ENCODE assay signal across 22 cellular contexts in the genomic region with DNA sequence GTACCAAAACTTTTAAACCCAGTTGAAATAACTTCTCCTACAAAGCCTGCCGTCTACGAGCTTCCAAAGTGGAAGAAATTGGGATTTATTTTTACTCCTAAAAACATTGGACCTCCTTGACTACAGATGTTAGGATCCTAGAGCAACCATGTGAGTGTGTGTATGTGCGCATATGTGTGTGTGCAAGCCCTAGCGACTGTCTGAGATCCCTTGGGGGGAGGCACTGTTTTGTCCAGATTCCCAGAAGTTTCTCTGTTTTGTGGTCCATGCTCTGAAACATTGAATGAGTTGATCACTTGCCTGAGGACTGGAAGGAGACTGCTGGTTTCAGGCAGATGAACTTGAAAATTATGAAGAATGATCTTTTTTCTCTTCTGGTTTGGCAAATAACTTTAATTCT.
"Had no signal": no experiment of that assay in that cellular context is flagged by ENCODE, and none has a peak within 500 bp of the region (broad histone marks: within the 10 kb centered on the region; RNA-seq: fewer than 3 reads in every experiment).

No MANE protein-coding gene starts in this region.

- H3K9ac ChIP-seq: SK-N-SH had no signal

- H3K9me3 ChIP-seq: mucosa of descending colon, SK-N-SH, thyroid gland had no signal

- H3K36me3 Mint-ChIP-seq: activated CD8-positive, alpha-beta memory T cell treated with anti-CD3 and anti-CD28 coated beads, Interleukin-2, amount 10 ng/mL, durations not matched to agents 7 days and 5 days; activated naive CD4-positive, alpha-beta T cell treated with anti-CD3 and anti-CD28 coated beads, Interleukin-2, amount 50 U/mL, for 24 hours had no signal

- H3K4me1 Mint-ChIP-seq: central memory CD8-positive, alpha-beta T cell had no signal

- H3K4me3 ChIP-seq: hepatocyte, mucosa of descending colon, thyroid gland had no signal

- H3K27ac ChIP-seq: hepatocyte, thyroid gland had no signal

- H3K4me3 Mint-ChIP-seq: activated CD8-positive, alpha-beta memory T cell treated with anti-CD3 and anti-CD28 coated beads, Interleukin-2, amount 10 ng/mL, durations not matched to agents 7 days and 5 days; activated CD8-positive, alpha-beta T cell treated with anti-CD3 and anti-CD28 coated beads for 36 hours; activated naive CD4-positive, alpha-beta T cell treated with anti-CD3 and anti-CD28 coated beads, Interleukin-2, amount 50 U/mL, for 24 hours; central memory CD8-positive, alpha-beta T cell; immature natural killer cell had no signal

- H3K9me3 Mint-ChIP-seq: activated CD8-positive, alpha-beta T cell treated with anti-CD3 and anti-CD28 coated beads for 36 hours; activated naive CD4-positive, alpha-beta T cell treated with anti-CD3 and anti-CD28 coated beads, Interleukin-2, amount 50 U/mL, for 24 hours; central memory CD8-positive, alpha-beta T cell; immature natural killer cell had no signal

- H3K36me3 ChIP-seq: thyroid gland had no signal

- ATAC-seq: activated CD8-positive, alpha-beta memory T cell treated with anti-CD3 and anti-CD28 coated beads, Interleukin-2, amount 10 ng/mL, durations not matched to agents 7 days and 5 days; activated CD8-positive, alpha-beta T cell treated with anti-CD3 and anti-CD28 coated beads for 36 hours; mucosa of descending colon had no signal

- DNase-seq: activated CD4-positive, alpha-beta T cell treated with anti-CD3 and anti-CD28 coated beads for 48 hours; activated CD8-positive, alpha-beta T cell treated with anti-CD3 and anti-CD28 coated beads for 36 hours; activated gamma-delta T cell treated with Interleukin-2 at 50 U/mL for 16 hours; activated T-cell treated with anti-CD3 and anti-CD28 coated beads for 4 hours; cortex of kidney; foreskin fibroblast; immature natural killer cell; kidney glomerular epithelial cell; mesendoderm; mucosa of descending colon; nucleus accumbens; posterior cingulate gyrus; retina; SK-N-SH; stimulated activated CD4-positive, alpha-beta T cell treated with anti-CD3 and anti-CD28 coated beads, Interleukin-4, amount 100 ng/mL, for 24 hours; stimulated activated naive CD4-positive, alpha-beta T cell treated with Interleukin-2 at 50 U/mL for 16 hours; T-helper 2 cell; thyroid gland had no signal

- H3K27me3 ChIP-seq: hepatocyte, thyroid gland had no signal

- H3K27ac Mint-ChIP-seq: activated CD8-positive, alpha-beta memory T cell treated with anti-CD3 and anti-CD28 coated beads, Interleukin-2, amount 10 ng/mL, durations not matched to agents 7 days and 5 days; activated CD8-positive, alpha-beta T cell treated with anti-CD3 and anti-CD28 coated beads for 36 hours; activated naive CD4-positive, alpha-beta T cell treated with anti-CD3 and anti-CD28 coated beads, Interleukin-2, amount 50 U/mL, for 24 hours; immature natural killer cell had no signal
